In genomic region chr22:47192651-47193437, GRCh38 we compare ENCODE assay signal across 12 cellular contexts.
DNase-seq lines count a peak whose midpoint lies in the region; ATAC-seq and TF ChIP-seq lines count a peak whose summit lies in the region.
"Had no signal": no experiment of that assay in that cellular context is flagged by ENCODE, and none has a peak within 500 bp of the region (broad histone marks: within the 10 kb centered on the region; RNA-seq: fewer than 3 reads in every experiment).

No MANE protein-coding gene starts in this region.

- 88% methylated on average over 30 of the region's 32 CpGs for WGBS in mesenchymal stem cell

- no peaks in the 10 kb centered on the region for H3K79me1 ChIP-seq in mesenchymal stem cell (replicated peaks; ENCODE audit: low read length, poor library complexity, severe bottlenecking)

- no peak overlapping the region for H3K9ac ChIP-seq in mesenchymal stem cell (ENCODE audit: low read length)
- H3K9ac ChIP-seq: BLaER1 had no signal

- H3K36me3 Mint-ChIP-seq in activated CD4-positive, alpha-beta T cell treated with anti-CD3 and anti-CD28 coated beads, Interleukin-2, amount 10 ng/mL, durations not matched to agents 24 days and 14 days (ENCODE audit: low read depth) = no peaks in the 10 kb centered on the region

- no peaks in the 10 kb centered on the region for H3K36me3 ChIP-seq in mesenchymal stem cell (ENCODE audit: control insufficient read depth in 1 of 2, insufficient read depth in 2 of 2, low read depth in 1 of 2, low read length in 2 of 2)
- H3K36me3 ChIP-seq: BLaER1, SJCRH30 had no signal

- no peak overlapping the region for H2BK5ac ChIP-seq in mesenchymal stem cell (ENCODE audit: low read depth, low read length, poor library complexity, severe bottlenecking)

- H3K4me1 ChIP-seq in mesenchymal stem cell (ENCODE audit: control insufficient read depth, insufficient read depth, low read depth, low read length) = peaks cover 4% of the 10 kb centered on the region
- H3K4me1 ChIP-seq: BLaER1, SJCRH30 had no signal

- H4K8ac ChIP-seq in mesenchymal stem cell (ENCODE audit: low read length) = no peak overlapping the region

- DNase-seq in activated CD4-positive, alpha-beta T cell treated with anti-CD3 and anti-CD28 coated beads, Interleukin-2, amount 50 U/mL, for 48 hours = peak; percentile 14 to 18
- no peak for DNase-seq in activated CD4-positive, alpha-beta T cell treated with anti-CD3 and anti-CD28 coated beads, Interleukin-2, amount 10 ng/mL, durations not matched to agents 24 days and 14 days
- peak; percentile 33 for DNase-seq in LoVo (ENCODE audit: low spot score)
- DNase-seq in coronary artery (ENCODE audit: low spot score) = peak; percentile 67
- peak in 1 of 2 donors; percentile 15 for DNase-seq in stimulated activated naive CD8-positive, alpha-beta T cell treated with anti-CD3 and anti-CD28 coated beads, Interleukin-15, amount 100 ng/mL, for 72 hours
- no peak for DNase-seq in mesenchymal stem cell
- no peak for DNase-seq in kidney glomerular epithelial cell (lab: John Stamatoyannopoulos, UW)
- DNase-seq: KBM-7, SJCRH30 had no signal

- peaks cover 0 to 31% of the 10 kb centered on the region in 2 experiments for H3K27me3 ChIP-seq in mesenchymal stem cell (ENCODE audit: control insufficient read depth in 1 of 2, insufficient read depth in 1 of 2, low read length in 2 of 2)
- H3K27me3 ChIP-seq: BLaER1, SJCRH30 had no signal

- no peak overlapping the region for H2BK15ac ChIP-seq in mesenchymal stem cell (ENCODE audit: low read depth, poor library complexity, severe bottlenecking)

- H3K4me2 ChIP-seq in mesenchymal stem cell (ENCODE audit: low read length, poor library complexity, severe bottlenecking) = no peak overlapping the region
- H3K4me2 ChIP-seq: BLaER1 had no signal

- H2BK12ac ChIP-seq in mesenchymal stem cell (ENCODE audit: low read length in 2 of 2) = no peak overlapping the region

- no peak overlapping the region for H2AFZ ChIP-seq in mesenchymal stem cell (ENCODE audit: low read depth, low read length)

- no peak for TF ChIP-seq CTCF in coronary artery (IDR thresholded peaks at IDR 0.05)

- H3K9me3 ChIP-seq in mesenchymal stem cell (ENCODE audit: control insufficient read depth, low read length) = no peaks in the 10 kb centered on the region
- H3K9me3 ChIP-seq: BLaER1, SJCRH30 had no signal

- intact Hi-C loops in activated CD4-positive, alpha-beta T cell treated with anti-CD3 and anti-CD28 coated beads, Interleukin-2, amount 10 ng/mL, durations not matched to agents 24 days and 14 days (cut with micrococcal nuclease) = no loop called here

- no peaks in the 10 kb centered on the region for H3K9me3 Mint-ChIP-seq in activated CD4-positive, alpha-beta T cell treated with anti-CD3 and anti-CD28 coated beads, Interleukin-2, amount 10 ng/mL, durations not matched to agents 24 days and 14 days
- no peaks in the 10 kb centered on the region for H3K9me3 Mint-ChIP-seq in stimulated activated naive CD8-positive, alpha-beta T cell treated with anti-CD3 and anti-CD28 coated beads, Interleukin-15, amount 100 ng/mL, for 72 hours
- H3K9me3 Mint-ChIP-seq: activated T-helper 2 cell treated with anti-CD3 and anti-CD28 coated beads, Interferon-gamma antibody, Interleukin-2, Interleukin-4, amounts not matched to agents 10 μg/mL and 5 μg/mL and 100 μg/mL, durations not matched to agents 14 hours and 24 hours and 36 hours had no signal

- no peak overlapping the region for H2BK120ac ChIP-seq in mesenchymal stem cell (ENCODE audit: low read depth, low read length)

- H3K4ac ChIP-seq in mesenchymal stem cell (ENCODE audit: low read depth in 1 of 2, low read length in 2 of 2) = no peak overlapping the region

- H3K14ac ChIP-seq in mesenchymal stem cell (ENCODE audit: low read length in 2 of 2) = no peak overlapping the region

- no peak overlapping the region for H3K23ac ChIP-seq in mesenchymal stem cell (ENCODE audit: low read length in 2 of 2)

- H3K27ac Mint-ChIP-seq in activated CD4-positive, alpha-beta T cell treated with anti-CD3 and anti-CD28 coated beads, Interleukin-2, amount 10 ng/mL, durations not matched to agents 24 days and 14 days = no peak overlapping the region
- H3K27ac Mint-ChIP-seq in stimulated activated naive CD8-positive, alpha-beta T cell treated with anti-CD3 and anti-CD28 coated beads, Interleukin-15, amount 100 ng/mL, for 72 hours = no peak overlapping the region
- H3K27ac Mint-ChIP-seq: activated T-helper 2 cell treated with anti-CD3 and anti-CD28 coated beads, Interferon-gamma antibody, Interleukin-2, Interleukin-4, amounts not matched to agents 10 μg/mL and 5 μg/mL and 100 μg/mL, durations not matched to agents 14 hours and 24 hours and 36 hours had no signal

- H3K18ac ChIP-seq in mesenchymal stem cell (ENCODE audit: low read depth in 1 of 2, low read length in 2 of 2) = no peak overlapping the region

- no peak overlapping the region for H4K91ac ChIP-seq in mesenchymal stem cell (ENCODE audit: low read length)

- H3K4me3 Mint-ChIP-seq in activated CD4-positive, alpha-beta T cell treated with anti-CD3 and anti-CD28 coated beads, Interleukin-2, amount 10 ng/mL, durations not matched to agents 24 days and 14 days = no peak overlapping the region
- H3K4me3 Mint-ChIP-seq in stimulated activated naive CD8-positive, alpha-beta T cell treated with anti-CD3 and anti-CD28 coated beads, Interleukin-15, amount 100 ng/mL, for 72 hours = no peak overlapping the region

- no peaks in the 10 kb centered on the region for H3K4me1 Mint-ChIP-seq in activated CD4-positive, alpha-beta T cell treated with anti-CD3 and anti-CD28 coated beads, Interleukin-2, amount 10 ng/mL, durations not matched to agents 24 days and 14 days
- no peaks in the 10 kb centered on the region for H3K4me1 Mint-ChIP-seq in stimulated activated naive CD8-positive, alpha-beta T cell treated with anti-CD3 and anti-CD28 coated beads, Interleukin-15, amount 100 ng/mL, for 72 hours

- no peak overlapping the region for H2AK5ac ChIP-seq in mesenchymal stem cell (ENCODE audit: low read length, severe bottlenecking)

- H3K27ac ChIP-seq in coronary artery = no peak overlapping the region
- H3K27ac ChIP-seq in mesenchymal stem cell (ENCODE audit: low read length, poor library complexity, severe bottlenecking) = no peak overlapping the region
- H3K27ac ChIP-seq: BLaER1, SJCRH30 had no signal

- H3K27me3 Mint-ChIP-seq in activated CD4-positive, alpha-beta T cell treated with anti-CD3 and anti-CD28 coated beads, Interleukin-2, amount 10 ng/mL, durations not matched to agents 24 days and 14 days = no peaks in the 10 kb centered on the region
- no peaks in the 10 kb centered on the region for H3K27me3 Mint-ChIP-seq in stimulated activated naive CD8-positive, alpha-beta T cell treated with anti-CD3 and anti-CD28 coated beads, Interleukin-15, amount 100 ng/mL, for 72 hours

- H3K4me3 ChIP-seq in coronary artery (no peak overlapping the region), mesenchymal stem cell (ENCODE audit: insufficient read depth in 1 of 2, low read depth in 1 of 2, low read length in 2 of 2) (no peak overlapping the region)
- H3K4me3 ChIP-seq: BLaER1, SJCRH30 had no signal

- peak; percentile 31 for ATAC-seq in stimulated activated naive CD8-positive, alpha-beta T cell treated with anti-CD3 and anti-CD28 coated beads, Interleukin-15, amount 100 ng/mL, for 72 hours
- ATAC-seq in HG03045 (IDR thresholded peaks at IDR 0.05; ENCODE audit: unreplicated experiment) = no peak

Comparison
In these comparisons a context has a peak if more than half of its experiments do, and no peak if none do; other contexts are left out.
1. DNase-seq: peak in activated CD4-positive, alpha-beta T cell treated with anti-CD3 and anti-CD28 coated beads, Interleukin-2, amount 50 U/mL, for 48 hours (2 of 2), LoVo (single experiment) and coronary artery (single experiment); none in activated CD4-positive, alpha-beta T cell treated with anti-CD3 and anti-CD28 coated beads, Interleukin-2, amount 10 ng/mL, durations not matched to agents 24 days and 14 days (single experiment), mesenchymal stem cell (single experiment) and kidney glomerular epithelial cell (single experiment).